Comparison of ENCODE assay signal across 1 cellular context in the genomic region with DNA sequence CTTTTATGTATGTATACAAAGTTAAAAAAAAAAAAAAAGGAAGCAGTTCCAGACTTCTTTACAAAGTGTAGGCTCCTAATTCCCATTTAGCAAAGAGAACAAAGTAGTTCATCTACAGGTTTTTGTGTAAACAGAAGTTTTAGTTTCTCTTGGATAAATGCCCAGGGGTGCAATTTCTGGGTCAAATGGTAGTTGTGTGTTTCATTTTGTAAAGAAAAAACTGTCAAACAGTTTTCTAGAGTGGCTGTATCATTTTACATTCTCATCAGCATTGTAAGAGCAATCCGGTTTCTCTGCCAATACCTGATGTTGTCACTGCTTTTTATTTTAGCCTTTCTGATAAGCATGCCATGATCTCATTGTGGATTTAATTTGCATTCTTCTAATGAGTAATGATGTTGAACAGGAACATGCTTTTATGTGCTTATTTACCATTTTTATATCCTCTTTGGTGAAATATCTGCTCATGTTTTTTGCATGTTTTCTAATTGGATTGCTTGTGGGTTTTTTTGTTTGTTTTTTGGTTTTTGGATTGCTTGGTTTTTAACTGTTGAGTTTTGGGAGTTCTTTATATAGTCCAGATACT.
TF ChIP-seq lines count a peak whose summit lies in the region.

No MANE protein-coding gene starts in this region.

TF ChIP-seq in GM12878, 131 proteins besides CTCF, POLR2A, EP300 and RAD21 (continued from another document):
- TF ChIP-seq, protein P1, sequence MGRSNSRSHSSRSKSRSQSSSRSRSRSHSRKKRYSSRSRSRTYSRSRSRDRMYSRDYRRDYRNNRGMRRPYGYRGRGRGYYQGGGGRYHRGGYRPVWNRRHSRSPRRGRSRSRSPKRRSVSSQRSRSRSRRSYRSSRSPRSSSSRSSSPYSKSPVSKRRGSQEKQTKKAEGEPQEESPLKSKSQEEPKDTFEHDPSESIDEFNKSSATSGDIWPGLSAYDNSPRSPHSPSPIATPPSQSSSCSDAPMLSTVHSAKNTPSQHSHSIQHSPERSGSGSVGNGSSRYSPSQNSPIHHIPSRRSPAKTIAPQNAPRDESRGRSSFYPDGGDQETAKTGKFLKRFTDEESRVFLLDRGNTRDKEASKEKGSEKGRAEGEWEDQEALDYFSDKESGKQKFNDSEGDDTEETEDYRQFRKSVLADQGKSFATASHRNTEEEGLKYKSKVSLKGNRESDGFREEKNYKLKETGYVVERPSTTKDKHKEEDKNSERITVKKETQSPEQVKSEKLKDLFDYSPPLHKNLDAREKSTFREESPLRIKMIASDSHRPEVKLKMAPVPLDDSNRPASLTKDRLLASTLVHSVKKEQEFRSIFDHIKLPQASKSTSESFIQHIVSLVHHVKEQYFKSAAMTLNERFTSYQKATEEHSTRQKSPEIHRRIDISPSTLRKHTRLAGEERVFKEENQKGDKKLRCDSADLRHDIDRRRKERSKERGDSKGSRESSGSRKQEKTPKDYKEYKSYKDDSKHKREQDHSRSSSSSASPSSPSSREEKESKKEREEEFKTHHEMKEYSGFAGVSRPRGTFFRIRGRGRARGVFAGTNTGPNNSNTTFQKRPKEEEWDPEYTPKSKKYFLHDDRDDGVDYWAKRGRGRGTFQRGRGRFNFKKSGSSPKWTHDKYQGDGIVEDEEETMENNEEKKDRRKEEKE (IDR thresholded peaks at IDR 0.05), result no peak
- TF ChIP-seq, protein P2, sequence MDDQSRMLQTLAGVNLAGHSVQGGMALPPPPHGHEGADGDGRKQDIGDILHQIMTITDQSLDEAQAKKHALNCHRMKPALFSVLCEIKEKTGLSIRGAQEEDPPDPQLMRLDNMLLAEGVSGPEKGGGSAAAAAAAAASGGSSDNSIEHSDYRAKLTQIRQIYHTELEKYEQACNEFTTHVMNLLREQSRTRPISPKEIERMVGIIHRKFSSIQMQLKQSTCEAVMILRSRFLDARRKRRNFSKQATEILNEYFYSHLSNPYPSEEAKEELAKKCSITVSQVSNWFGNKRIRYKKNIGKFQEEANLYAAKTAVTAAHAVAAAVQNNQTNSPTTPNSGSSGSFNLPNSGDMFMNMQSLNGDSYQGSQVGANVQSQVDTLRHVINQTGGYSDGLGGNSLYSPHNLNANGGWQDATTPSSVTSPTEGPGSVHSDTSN (IDR thresholded peaks at IDR 0.05; ENCODE audit: insufficient replicate concordance, low read depth, low read length), result no peak
- TF ChIP-seq YY1 (IDR thresholded peaks at IDR 0.05; ENCODE audit: low read depth, low read length) (no peak), POLR2AphosphoS2 (IDR thresholded peaks at IDR 0.05; ENCODE audit: low read depth, low read length) (no peak), TBL1XR1 (IDR thresholded peaks at IDR 0.05; ENCODE audit: low read depth, low read length) (no peak), LARP7 (IDR thresholded peaks at IDR 0.05) (no peak), SUZ12 (IDR thresholded peaks at IDR 0.05; ENCODE audit: unreplicated experiment) (no peak), MYC (IDR thresholded peaks at IDR 0.05; ENCODE audit: insufficient read depth, insufficient read length, insufficient replicate concordance, low read length, severe bottlenecking) (no peak), SMC3 (IDR thresholded peaks at IDR 0.05; ENCODE audit: borderline replicate concordance, low read length) (no peak), KDM1A (IDR thresholded peaks at IDR 0.05; ENCODE audit: borderline replicate concordance) (no peak), NBN (IDR thresholded peaks at IDR 0.05) (no peak), RUNX3 (IDR thresholded peaks at IDR 0.05; ENCODE audit: low read length) (peak; percentile 46; the same call in 1 of the 2 replicates), ZBED1 (IDR thresholded peaks at IDR 0.05; ENCODE audit: borderline replicate concordance) (no peak), IRF3 (IDR thresholded peaks at IDR 0.05) (no peak), HDGF (IDR thresholded peaks at IDR 0.05) (no peak), NFYA (IDR thresholded peaks at IDR 0.05; ENCODE audit: borderline replicate concordance, low read depth, low read length) (no peak), ZNF687 (IDR thresholded peaks at IDR 0.05) (no peak), SREBF2 (IDR thresholded peaks at IDR 0.05; ENCODE audit: low read length) (no peak), ESRRA (IDR thresholded peaks at IDR 0.05; ENCODE audit: low read length) (no peak), PRDM15 (CRISPR knock-in tag; IDR thresholded peaks at IDR 0.05) (no peak), PAX5 (IDR thresholded peaks at IDR 0.05; ENCODE audit: borderline replicate concordance, low read depth, low read length) (no peak)
- TF ChIP-seq, protein P3, sequence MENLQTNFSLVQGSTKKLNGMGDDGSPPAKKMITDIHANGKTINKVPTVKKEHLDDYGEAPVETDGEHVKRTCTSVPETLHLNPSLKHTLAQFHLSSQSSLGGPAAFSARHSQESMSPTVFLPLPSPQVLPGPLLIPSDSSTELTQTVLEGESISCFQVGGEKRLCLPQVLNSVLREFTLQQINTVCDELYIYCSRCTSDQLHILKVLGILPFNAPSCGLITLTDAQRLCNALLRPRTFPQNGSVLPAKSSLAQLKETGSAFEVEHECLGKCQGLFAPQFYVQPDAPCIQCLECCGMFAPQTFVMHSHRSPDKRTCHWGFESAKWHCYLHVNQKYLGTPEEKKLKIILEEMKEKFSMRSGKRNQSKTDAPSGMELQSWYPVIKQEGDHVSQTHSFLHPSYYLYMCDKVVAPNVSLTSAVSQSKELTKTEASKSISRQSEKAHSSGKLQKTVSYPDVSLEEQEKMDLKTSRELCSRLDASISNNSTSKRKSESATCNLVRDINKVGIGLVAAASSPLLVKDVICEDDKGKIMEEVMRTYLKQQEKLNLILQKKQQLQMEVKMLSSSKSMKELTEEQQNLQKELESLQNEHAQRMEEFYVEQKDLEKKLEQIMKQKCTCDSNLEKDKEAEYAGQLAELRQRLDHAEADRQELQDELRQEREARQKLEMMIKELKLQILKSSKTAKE (IDR thresholded peaks at IDR 0.05; ENCODE audit: low read depth, poor library complexity, severe bottlenecking), result no peak
